In the genomic region with DNA sequence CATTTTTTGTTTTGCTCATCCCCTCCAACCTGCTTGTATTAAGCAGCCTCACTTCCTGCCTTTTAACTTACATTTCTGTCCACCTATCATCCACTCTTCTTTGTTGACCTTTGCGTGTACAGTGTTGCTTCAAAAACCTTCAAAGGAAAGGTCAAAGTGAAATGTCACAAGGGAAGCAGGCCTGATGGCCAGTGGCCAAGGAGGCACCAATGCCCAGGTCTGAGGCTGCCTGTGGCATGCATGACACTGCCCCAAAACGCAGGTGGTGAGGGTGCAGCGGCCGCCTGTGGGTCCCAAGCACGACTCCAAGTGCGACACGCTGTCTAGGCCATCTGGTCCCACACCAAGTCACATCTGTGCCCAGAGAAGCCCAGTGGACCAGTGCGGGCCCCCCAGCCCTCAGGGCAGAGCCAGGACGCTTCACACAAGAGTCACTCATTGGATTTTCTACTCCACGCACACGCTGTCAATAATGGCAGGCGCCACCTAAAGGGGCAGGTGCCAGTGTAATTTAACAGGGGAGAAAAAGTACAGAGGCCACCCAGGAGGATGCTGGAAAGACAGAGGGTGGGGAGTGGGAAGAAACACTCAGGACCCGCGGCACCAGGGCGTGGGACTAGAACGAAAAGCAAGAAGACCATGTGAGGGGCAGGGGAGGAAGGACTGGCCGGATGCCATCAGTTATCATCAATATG, we compare ENCODE assay signal across 1 cellular context.
A peak's percentile ranks its signal among the peaks of the same experiment; 100 is the strongest.
TF ChIP-seq lines count a peak whose summit lies in the region.

No MANE protein-coding gene starts in this region.

TF ChIP-seq in HepG2, 621 proteins besides CTCF, POLR2A, EP300 and RAD21 (continued from another document and continues in another):
- TF ChIP-seq MBNL3 (CRISPR knock-in tag; conservative IDR thresholded peaks at IDR 0.05): no peak
- TF ChIP-seq, protein P1, sequence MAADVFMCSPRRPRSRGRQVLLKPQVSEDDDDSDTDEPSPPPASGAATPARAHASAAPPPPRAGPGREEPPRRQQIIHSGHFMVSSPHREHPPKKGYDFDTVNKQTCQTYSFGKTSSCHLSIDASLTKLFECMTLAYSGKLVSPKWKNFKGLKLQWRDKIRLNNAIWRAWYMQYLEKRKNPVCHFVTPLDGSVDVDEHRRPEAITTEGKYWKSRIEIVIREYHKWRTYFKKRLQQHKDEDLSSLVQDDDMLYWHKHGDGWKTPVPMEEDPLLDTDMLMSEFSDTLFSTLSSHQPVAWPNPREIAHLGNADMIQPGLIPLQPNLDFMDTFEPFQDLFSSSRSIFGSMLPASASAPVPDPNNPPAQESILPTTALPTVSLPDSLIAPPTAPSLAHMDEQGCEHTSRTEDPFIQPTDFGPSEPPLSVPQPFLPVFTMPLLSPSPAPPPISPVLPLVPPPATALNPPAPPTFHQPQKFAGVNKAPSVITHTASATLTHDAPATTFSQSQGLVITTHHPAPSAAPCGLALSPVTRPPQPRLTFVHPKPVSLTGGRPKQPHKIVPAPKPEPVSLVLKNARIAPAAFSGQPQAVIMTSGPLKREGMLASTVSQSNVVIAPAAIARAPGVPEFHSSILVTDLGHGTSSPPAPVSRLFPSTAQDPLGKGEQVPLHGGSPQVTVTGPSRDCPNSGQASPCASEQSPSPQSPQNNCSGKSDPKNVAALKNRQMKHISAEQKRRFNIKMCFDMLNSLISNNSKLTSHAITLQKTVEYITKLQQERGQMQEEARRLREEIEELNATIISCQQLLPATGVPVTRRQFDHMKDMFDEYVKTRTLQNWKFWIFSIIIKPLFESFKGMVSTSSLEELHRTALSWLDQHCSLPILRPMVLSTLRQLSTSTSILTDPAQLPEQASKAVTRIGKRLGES (CRISPR knock-in tag; IDR thresholded peaks at IDR 0.05; ENCODE audit: borderline replicate concordance): no peak
- TF ChIP-seq, protein P2, sequence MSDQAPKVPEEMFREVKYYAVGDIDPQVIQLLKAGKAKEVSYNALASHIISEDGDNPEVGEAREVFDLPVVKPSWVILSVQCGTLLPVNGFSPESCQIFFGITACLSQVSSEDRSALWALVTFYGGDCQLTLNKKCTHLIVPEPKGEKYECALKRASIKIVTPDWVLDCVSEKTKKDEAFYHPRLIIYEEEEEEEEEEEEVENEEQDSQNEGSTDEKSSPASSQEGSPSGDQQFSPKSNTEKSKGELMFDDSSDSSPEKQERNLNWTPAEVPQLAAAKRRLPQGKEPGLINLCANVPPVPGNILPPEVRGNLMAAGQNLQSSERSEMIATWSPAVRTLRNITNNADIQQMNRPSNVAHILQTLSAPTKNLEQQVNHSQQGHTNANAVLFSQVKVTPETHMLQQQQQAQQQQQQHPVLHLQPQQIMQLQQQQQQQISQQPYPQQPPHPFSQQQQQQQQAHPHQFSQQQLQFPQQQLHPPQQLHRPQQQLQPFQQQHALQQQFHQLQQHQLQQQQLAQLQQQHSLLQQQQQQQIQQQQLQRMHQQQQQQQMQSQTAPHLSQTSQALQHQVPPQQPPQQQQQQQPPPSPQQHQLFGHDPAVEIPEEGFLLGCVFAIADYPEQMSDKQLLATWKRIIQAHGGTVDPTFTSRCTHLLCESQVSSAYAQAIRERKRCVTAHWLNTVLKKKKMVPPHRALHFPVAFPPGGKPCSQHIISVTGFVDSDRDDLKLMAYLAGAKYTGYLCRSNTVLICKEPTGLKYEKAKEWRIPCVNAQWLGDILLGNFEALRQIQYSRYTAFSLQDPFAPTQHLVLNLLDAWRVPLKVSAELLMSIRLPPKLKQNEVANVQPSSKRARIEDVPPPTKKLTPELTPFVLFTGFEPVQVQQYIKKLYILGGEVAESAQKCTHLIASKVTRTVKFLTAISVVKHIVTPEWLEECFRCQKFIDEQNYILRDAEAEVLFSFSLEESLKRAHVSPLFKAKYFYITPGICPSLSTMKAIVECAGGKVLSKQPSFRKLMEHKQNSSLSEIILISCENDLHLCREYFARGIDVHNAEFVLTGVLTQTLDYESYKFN (CRISPR knock-in tag; conservative IDR thresholded peaks at IDR 0.05): peak; percentile 90
- peak; percentile 62; the same call in 1 of the 2 replicates for TF ChIP-seq MEIS2 (CRISPR knock-in tag; IDR thresholded peaks at IDR 0.05)
- TF ChIP-seq, protein P3, sequence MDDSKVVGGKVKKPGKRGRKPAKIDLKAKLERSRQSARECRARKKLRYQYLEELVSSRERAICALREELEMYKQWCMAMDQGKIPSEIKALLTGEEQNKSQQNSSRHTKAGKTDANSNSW (CRISPR knock-in tag; IDR thresholded peaks at IDR 0.05; ENCODE audit: borderline replicate concordance): no peak
- TF ChIP-seq KLF9 (CRISPR knock-in tag; IDR thresholded peaks at IDR 0.05; ENCODE audit: low read depth): no peak
- no peak for TF ChIP-seq ZNF589 (CRISPR knock-in tag; conservative IDR thresholded peaks at IDR 0.05)
- TF ChIP-seq, protein P4, sequence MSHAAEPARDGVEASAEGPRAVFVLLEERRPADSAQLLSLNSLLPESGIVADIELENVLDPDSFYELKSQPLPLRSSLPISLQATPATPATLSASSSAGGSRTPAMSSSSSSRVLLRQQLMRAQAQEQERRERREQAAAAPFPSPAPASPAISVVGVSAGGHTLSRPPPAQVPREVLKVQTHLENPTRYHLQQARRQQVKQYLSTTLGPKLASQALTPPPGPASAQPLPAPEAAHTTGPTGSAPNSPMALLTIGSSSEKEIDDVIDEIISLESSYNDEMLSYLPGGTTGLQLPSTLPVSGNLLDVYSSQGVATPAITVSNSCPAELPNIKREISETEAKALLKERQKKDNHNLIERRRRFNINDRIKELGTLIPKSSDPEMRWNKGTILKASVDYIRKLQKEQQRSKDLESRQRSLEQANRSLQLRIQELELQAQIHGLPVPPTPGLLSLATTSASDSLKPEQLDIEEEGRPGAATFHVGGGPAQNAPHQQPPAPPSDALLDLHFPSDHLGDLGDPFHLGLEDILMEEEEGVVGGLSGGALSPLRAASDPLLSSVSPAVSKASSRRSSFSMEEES (CRISPR knock-in tag; IDR thresholded peaks at IDR 0.05): peak; percentile 81
- TF ChIP-seq ZSCAN30 (CRISPR knock-in tag; IDR thresholded peaks at IDR 0.05): no peak
- TF ChIP-seq, protein P5, sequence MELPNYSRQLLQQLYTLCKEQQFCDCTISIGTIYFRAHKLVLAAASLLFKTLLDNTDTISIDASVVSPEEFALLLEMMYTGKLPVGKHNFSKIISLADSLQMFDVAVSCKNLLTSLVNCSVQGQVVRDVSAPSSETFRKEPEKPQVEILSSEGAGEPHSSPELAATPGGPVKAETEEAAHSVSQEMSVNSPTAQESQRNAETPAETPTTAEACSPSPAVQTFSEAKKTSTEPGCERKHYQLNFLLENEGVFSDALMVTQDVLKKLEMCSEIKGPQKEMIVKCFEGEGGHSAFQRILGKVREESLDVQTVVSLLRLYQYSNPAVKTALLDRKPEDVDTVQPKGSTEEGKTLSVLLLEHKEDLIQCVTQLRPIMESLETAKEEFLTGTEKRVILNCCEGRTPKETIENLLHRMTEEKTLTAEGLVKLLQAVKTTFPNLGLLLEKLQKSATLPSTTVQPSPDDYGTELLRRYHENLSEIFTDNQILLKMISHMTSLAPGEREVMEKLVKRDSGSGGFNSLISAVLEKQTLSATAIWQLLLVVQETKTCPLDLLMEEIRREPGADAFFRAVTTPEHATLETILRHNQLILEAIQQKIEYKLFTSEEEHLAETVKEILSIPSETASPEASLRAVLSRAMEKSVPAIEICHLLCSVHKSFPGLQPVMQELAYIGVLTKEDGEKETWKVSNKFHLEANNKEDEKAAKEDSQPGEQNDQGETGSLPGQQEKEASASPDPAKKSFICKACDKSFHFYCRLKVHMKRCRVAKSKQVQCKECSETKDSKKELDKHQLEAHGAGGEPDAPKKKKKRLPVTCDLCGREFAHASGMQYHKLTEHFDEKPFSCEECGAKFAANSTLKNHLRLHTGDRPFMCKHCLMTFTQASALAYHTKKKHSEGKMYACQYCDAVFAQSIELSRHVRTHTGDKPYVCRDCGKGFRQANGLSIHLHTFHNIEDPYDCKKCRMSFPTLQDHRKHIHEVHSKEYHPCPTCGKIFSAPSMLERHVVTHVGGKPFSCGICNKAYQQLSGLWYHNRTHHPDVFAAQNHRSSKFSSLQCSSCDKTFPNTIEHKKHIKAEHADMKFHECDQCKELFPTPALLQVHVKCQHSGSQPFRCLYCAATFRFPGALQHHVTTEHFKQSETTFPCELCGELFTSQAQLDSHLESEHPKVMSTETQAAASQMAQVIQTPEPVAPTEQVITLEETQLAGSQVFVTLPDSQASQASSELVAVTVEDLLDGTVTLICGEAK (IDR thresholded peaks at IDR 0.05): no peak
- TF ChIP-seq, protein P5 (CRISPR knock-in tag; IDR thresholded peaks at IDR 0.05): peak; percentile 32; the same call in 1 of the 2 replicates
- TF ChIP-seq RFX3 (CRISPR knock-in tag; IDR thresholded peaks at IDR 0.05): no peak
- peak; percentile 86 for TF ChIP-seq BCL6 (CRISPR knock-in tag; IDR thresholded peaks at IDR 0.05)
- TF ChIP-seq HDAC6 (IDR thresholded peaks at IDR 0.05; ENCODE audit: low read depth, low read length): no peak
- TF ChIP-seq ZBTB21 (CRISPR knock-in tag; IDR thresholded peaks at IDR 0.05): no peak
- TF ChIP-seq, protein P6, sequence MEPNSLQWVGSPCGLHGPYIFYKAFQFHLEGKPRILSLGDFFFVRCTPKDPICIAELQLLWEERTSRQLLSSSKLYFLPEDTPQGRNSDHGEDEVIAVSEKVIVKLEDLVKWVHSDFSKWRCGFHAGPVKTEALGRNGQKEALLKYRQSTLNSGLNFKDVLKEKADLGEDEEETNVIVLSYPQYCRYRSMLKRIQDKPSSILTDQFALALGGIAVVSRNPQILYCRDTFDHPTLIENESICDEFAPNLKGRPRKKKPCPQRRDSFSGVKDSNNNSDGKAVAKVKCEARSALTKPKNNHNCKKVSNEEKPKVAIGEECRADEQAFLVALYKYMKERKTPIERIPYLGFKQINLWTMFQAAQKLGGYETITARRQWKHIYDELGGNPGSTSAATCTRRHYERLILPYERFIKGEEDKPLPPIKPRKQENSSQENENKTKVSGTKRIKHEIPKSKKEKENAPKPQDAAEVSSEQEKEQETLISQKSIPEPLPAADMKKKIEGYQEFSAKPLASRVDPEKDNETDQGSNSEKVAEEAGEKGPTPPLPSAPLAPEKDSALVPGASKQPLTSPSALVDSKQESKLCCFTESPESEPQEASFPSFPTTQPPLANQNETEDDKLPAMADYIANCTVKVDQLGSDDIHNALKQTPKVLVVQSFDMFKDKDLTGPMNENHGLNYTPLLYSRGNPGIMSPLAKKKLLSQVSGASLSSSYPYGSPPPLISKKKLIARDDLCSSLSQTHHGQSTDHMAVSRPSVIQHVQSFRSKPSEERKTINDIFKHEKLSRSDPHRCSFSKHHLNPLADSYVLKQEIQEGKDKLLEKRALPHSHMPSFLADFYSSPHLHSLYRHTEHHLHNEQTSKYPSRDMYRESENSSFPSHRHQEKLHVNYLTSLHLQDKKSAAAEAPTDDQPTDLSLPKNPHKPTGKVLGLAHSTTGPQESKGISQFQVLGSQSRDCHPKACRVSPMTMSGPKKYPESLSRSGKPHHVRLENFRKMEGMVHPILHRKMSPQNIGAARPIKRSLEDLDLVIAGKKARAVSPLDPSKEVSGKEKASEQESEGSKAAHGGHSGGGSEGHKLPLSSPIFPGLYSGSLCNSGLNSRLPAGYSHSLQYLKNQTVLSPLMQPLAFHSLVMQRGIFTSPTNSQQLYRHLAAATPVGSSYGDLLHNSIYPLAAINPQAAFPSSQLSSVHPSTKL (CRISPR knock-in tag; IDR thresholded peaks at IDR 0.05): peak; percentile 98
- no peak for TF ChIP-seq SCMH1 (CRISPR knock-in tag; IDR thresholded peaks at IDR 0.05; ENCODE audit: borderline replicate concordance)
- TF ChIP-seq, protein P7, sequence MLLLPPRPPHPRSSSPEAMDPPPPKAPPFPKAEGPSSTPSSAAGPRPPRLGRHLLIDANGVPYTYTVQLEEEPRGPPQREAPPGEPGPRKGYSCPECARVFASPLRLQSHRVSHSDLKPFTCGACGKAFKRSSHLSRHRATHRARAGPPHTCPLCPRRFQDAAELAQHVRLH (CRISPR knock-in tag; IDR thresholded peaks at IDR 0.05; ENCODE audit: borderline replicate concordance, low read depth): no peak; the same call in 1 of the 2 replicates
- no peak for TF ChIP-seq ZNF3 (CRISPR knock-in tag; IDR thresholded peaks at IDR 0.05)
- TF ChIP-seq PCBP1 (IDR thresholded peaks at IDR 0.05; ENCODE audit: borderline replicate concordance, low read depth, low read length): no peak
- TF ChIP-seq, protein P8, sequence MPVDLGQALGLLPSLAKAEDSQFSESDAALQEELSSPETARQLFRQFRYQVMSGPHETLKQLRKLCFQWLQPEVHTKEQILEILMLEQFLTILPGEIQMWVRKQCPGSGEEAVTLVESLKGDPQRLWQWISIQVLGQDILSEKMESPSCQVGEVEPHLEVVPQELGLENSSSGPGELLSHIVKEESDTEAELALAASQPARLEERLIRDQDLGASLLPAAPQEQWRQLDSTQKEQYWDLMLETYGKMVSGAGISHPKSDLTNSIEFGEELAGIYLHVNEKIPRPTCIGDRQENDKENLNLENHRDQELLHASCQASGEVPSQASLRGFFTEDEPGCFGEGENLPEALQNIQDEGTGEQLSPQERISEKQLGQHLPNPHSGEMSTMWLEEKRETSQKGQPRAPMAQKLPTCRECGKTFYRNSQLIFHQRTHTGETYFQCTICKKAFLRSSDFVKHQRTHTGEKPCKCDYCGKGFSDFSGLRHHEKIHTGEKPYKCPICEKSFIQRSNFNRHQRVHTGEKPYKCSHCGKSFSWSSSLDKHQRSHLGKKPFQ (CRISPR knock-in tag; IDR thresholded peaks at IDR 0.05; ENCODE audit: insufficient replicate concordance): no peak
- TF ChIP-seq RBAK (CRISPR knock-in tag; IDR thresholded peaks at IDR 0.05): no peak; the same call in 1 of the 2 replicates
- no peak for TF ChIP-seq ZNF10 (CRISPR knock-in tag; IDR thresholded peaks at IDR 0.05; ENCODE audit: borderline replicate concordance, low read depth)
- TF ChIP-seq ZNF230 (CRISPR knock-in tag; IDR thresholded peaks at IDR 0.05): 0 out of 2 replicates have a peak, but pooled peaks have one; percentile 48
- peak; percentile 98 for TF ChIP-seq NR2F6 (IDR thresholded peaks at IDR 0.05)
- peak; percentile 99 for TF ChIP-seq NR2F6 (CRISPR knock-in tag; IDR thresholded peaks at IDR 0.05)
- TF ChIP-seq TEAD2 (CRISPR knock-in tag; IDR thresholded peaks at IDR 0.05): no peak
